Comparison of ENCODE assay signal across 6 cellular contexts in the genomic region with DNA sequence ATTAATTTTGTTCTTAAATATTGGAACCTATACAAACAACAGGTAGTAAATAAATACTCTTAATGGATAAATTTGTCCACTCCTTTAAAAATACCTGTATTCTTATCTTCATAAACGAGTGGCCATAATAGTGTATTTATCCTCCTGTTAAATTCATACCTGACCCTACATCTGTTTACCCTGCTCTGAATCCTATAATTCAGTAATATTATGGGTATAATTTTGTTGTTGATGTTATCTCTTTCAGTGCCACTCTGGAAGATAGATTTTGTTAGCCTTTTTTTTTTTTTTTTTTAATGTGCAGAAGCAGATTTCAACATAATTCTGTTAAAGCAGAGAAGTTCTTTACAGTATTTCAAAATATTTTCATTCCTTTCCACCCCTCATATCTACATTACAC.
"Had no signal": no experiment of that assay in that cellular context is flagged by ENCODE, and none has a peak within 500 bp of the region (broad histone marks: within the 10 kb centered on the region; RNA-seq: fewer than 3 reads in every experiment).

No MANE protein-coding gene starts in this region.

- H3K27ac ChIP-seq: HL-60 had no signal

- H3K4me3 ChIP-seq: GM23338 had no signal

- DNase-seq: H9, HCEC 1CT, KBM-7 had no signal

- ATAC-seq: GM23338, HepG2 had no signal

- H3K4me2 ChIP-seq: GM23338 had no signal

- H2AFZ ChIP-seq: GM23338 had no signal
